In the genomic region with DNA sequence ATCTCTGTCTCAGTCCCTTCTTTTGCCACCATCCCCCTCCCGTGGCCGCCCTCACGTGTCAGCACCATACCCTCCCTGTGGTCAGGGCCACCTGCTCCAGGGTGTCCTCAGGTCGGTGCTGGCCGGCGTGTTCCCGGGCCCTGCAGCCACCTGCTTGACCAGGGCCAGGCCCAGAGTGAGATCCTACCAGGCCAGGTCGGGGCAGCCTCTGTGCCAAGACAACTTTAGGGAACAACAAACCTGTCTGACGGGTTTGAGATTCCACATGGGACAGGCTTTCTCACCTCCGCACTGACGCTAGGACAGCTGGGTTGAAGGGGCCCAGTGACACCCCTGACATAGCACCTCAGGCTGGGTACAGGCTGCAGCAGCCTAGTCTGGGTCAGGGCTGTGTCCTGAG, we compare ENCODE assay signal across 12 cellular contexts. TPM values are rescaled to one million over a fixed set of nuclear protein-coding genes. Genes with fewer than 3 reads are reported as not detected.
DNase-seq lines count a peak whose midpoint lies in the region; ATAC-seq and TF ChIP-seq lines count a peak whose summit lies in the region.
"Had no signal": no experiment of that assay in that cellular context is flagged by ENCODE, and none has a peak within 500 bp of the region (broad histone marks: within the 10 kb centered on the region; RNA-seq: fewer than 3 reads in every experiment).

No MANE protein-coding gene starts in this region.

- H3K36me3 Mint-ChIP-seq in T-helper 1 cell treated with Interleukin-12 subunit alpha and Interleukin-12 subunit beta and Interleukin-4 antibody, amounts not matched to agents 30 μg/mL and 1 μg/mL, for 36 hours (ENCODE audit: low read depth): peaks cover 3% of the 10 kb centered on the region

- H3K27me3 ChIP-seq in mammary epithelial cell (ENCODE audit: insufficient read depth, low read length): no peaks in the 10 kb centered on the region
- no peaks in the 10 kb centered on the region for H3K27me3 ChIP-seq in mesenchymal stem cell (ENCODE audit: control insufficient read depth in 1 of 2, insufficient read depth in 1 of 2, low read length in 2 of 2)
- H3K27me3 ChIP-seq in transverse colon: no peaks in the 10 kb centered on the region

- H3K4me3 Mint-ChIP-seq in T-helper 1 cell treated with Interleukin-12 subunit alpha and Interleukin-12 subunit beta and Interleukin-4 antibody, amounts not matched to agents 30 μg/mL and 1 μg/mL, for 36 hours: peak overlapping the region; percentile 56

- no peak overlapping the region for H3K4ac ChIP-seq in mesenchymal stem cell (ENCODE audit: low read depth in 1 of 2, low read length in 2 of 2)

- peak overlapping the region; percentile 10 for H3K27ac ChIP-seq in mammary epithelial cell (ENCODE audit: insufficient read depth, low read depth, low read length)
- no peak overlapping the region for H3K27ac ChIP-seq in mesenchymal stem cell (ENCODE audit: low read length, poor library complexity, severe bottlenecking)
- peak overlapping the region in 2 of 4 donors; percentile 18 to 44 for H3K27ac ChIP-seq in transverse colon
- H3K27ac ChIP-seq in substantia nigra (ENCODE audit: low read depth, low read length, poor library complexity, severe bottlenecking): no peak overlapping the region

- no peaks in the 10 kb centered on the region for H3K36me3 ChIP-seq in mammary epithelial cell (ENCODE audit: insufficient read depth, low read length)
- no peaks in the 10 kb centered on the region for H3K36me3 ChIP-seq in mesenchymal stem cell (ENCODE audit: control insufficient read depth in 1 of 2, insufficient read depth in 2 of 2, low read depth in 1 of 2, low read length in 2 of 2)
- H3K36me3 ChIP-seq in transverse colon: no peaks in the 10 kb centered on the region

- TF ChIP-seq EP300 in transverse colon (IDR thresholded peaks at IDR 0.05; ENCODE audit: low read depth): no peak

- H2BK12ac ChIP-seq in mesenchymal stem cell (ENCODE audit: low read length in 2 of 2): peak overlapping the region; percentile 18 to 46

- H2BK5ac ChIP-seq in mesenchymal stem cell (ENCODE audit: low read depth, low read length, poor library complexity, severe bottlenecking): no peak overlapping the region

- 6% methylated on average over 8 of the region's 11 CpGs for WGBS in mammary epithelial cell (ENCODE audit: low coverage, missing lambda C conversion rate)
- 93% methylated on average over 11 of the region's 11 CpGs for WGBS in mesenchymal stem cell
- 38 to 69% methylated on average over 6 to 10 of the region's 11 CpGs for WGBS in transverse colon (ENCODE audit: low coverage in 1 of 2), 2 donors

- no peak overlapping the region for H2BK15ac ChIP-seq in mesenchymal stem cell (ENCODE audit: low read depth, poor library complexity, severe bottlenecking)

- peak overlapping the region; percentile 28 for H2AK5ac ChIP-seq in mesenchymal stem cell (ENCODE audit: low read length, severe bottlenecking)

- H2BK120ac ChIP-seq in mesenchymal stem cell (ENCODE audit: low read depth, low read length): no peak overlapping the region

- peak overlapping the region; percentile 3 for H3K9ac ChIP-seq in mammary epithelial cell (ENCODE audit: insufficient read depth, low read length)
- H3K9ac ChIP-seq in mesenchymal stem cell (ENCODE audit: low read length): no peak overlapping the region

- no peak overlapping the region for H4K8ac ChIP-seq in mesenchymal stem cell (ENCODE audit: low read length)

- BruUV-seq in mammary epithelial cell (replicated peaks; lab: Mats Ljungman, UMichigan): no TSS peak

- no peak overlapping the region for H3K27ac Mint-ChIP-seq in T-helper 1 cell treated with Interleukin-12 subunit alpha and Interleukin-12 subunit beta and Interleukin-4 antibody, amounts not matched to agents 30 μg/mL and 1 μg/mL, for 36 hours

- peaks cover 2% of the 10 kb centered on the region for H3K79me1 ChIP-seq in mesenchymal stem cell (replicated peaks; ENCODE audit: low read length, poor library complexity, severe bottlenecking)

- H3K4me2 ChIP-seq in mammary epithelial cell (ENCODE audit: insufficient read depth, low read depth, low read length): peak overlapping the region; percentile 67
- H3K4me2 ChIP-seq in mesenchymal stem cell (ENCODE audit: low read length, poor library complexity, severe bottlenecking): no peak overlapping the region

- no peaks in the 10 kb centered on the region for H3K9me3 Mint-ChIP-seq in T-helper 1 cell treated with Interleukin-12 subunit alpha and Interleukin-12 subunit beta and Interleukin-4 antibody, amounts not matched to agents 30 μg/mL and 1 μg/mL, for 36 hours

- no peak for DNase-seq in T-helper 1 cell
- peak; percentile 75 for DNase-seq in mammary epithelial cell
- DNase-seq in mesenchymal stem cell: no peak
- DNase-seq in transverse colon: peak; percentile 68
- no peak for DNase-seq in substantia nigra (lab: John Stamatoyannopoulos, UW)
- DNase-seq: activated gamma-delta T cell treated with Interleukin-2 at 50 U/mL for 16 hours, cerebellar nuclear complex, left cardiac atrium, NCI-H1436 treated with DMSO at 0.1 percent for 48 hours had no signal

- no peak for ATAC-seq in HG03442 (IDR thresholded peaks at IDR 0.05; ENCODE audit: unreplicated experiment)
- ATAC-seq in GM19324 (IDR thresholded peaks at IDR 0.05; ENCODE audit: low FRiP score, unreplicated experiment): no peak
- ATAC-seq: left cardiac atrium had no signal

- H3K14ac ChIP-seq in mesenchymal stem cell (ENCODE audit: low read length in 2 of 2): no peak overlapping the region

- peak overlapping the region; percentile 77 for H4K91ac ChIP-seq in mesenchymal stem cell (ENCODE audit: low read length)

- no peaks in the 10 kb centered on the region for H4K20me1 ChIP-seq in mammary epithelial cell (ENCODE audit: insufficient read depth, low read length)

- TF ChIP-seq POLR2A in transverse colon (IDR thresholded peaks at IDR 0.05): no peak

- H2AFZ ChIP-seq in mammary epithelial cell (ENCODE audit: low read depth, low read length) (no peak overlapping the region), mesenchymal stem cell (ENCODE audit: low read depth, low read length) (no peak overlapping the region)

- peaks cover 16% of the 10 kb centered on the region for H3K4me1 Mint-ChIP-seq in T-helper 1 cell treated with Interleukin-12 subunit alpha and Interleukin-12 subunit beta and Interleukin-4 antibody, amounts not matched to agents 30 μg/mL and 1 μg/mL, for 36 hours (ENCODE audit: low read depth)

- no peaks in the 10 kb centered on the region for H3K27me3 Mint-ChIP-seq in T-helper 1 cell treated with Interleukin-12 subunit alpha and Interleukin-12 subunit beta and Interleukin-4 antibody, amounts not matched to agents 30 μg/mL and 1 μg/mL, for 36 hours (ENCODE audit: low read depth)

- no peaks in the 10 kb centered on the region for H3K79me2 ChIP-seq in mammary epithelial cell (ENCODE audit: insufficient read depth, low read length)

- H3K4me1 ChIP-seq in mammary epithelial cell (ENCODE audit: insufficient read depth, low read length): peaks cover 55% of the 10 kb centered on the region
- peaks cover 38% of the 10 kb centered on the region for H3K4me1 ChIP-seq in mesenchymal stem cell (ENCODE audit: control insufficient read depth, insufficient read depth, low read depth, low read length)
- H3K4me1 ChIP-seq in transverse colon: peaks cover 8 to 33% (median 21%) of the 10 kb centered on the region in 4 donors

- H3K9me3 ChIP-seq in mammary epithelial cell (replicated peaks; ENCODE audit: insufficient read depth, low read length): no peaks in the 10 kb centered on the region
- no peaks in the 10 kb centered on the region for H3K9me3 ChIP-seq in mesenchymal stem cell (ENCODE audit: control insufficient read depth, low read length)
- no peaks in the 10 kb centered on the region for H3K9me3 ChIP-seq in transverse colon

- dilution Hi-C loops in mammary epithelial cell (cut with HindIII; ENCODE audit: low sequenced_read_pairs): no loop called here

- H3K18ac ChIP-seq in mesenchymal stem cell (ENCODE audit: low read depth in 1 of 2, low read length in 2 of 2): no peak overlapping the region

- CTCF ChIA-PET in mammary epithelial cell (lab: Charles Lee; ENCODE audit: low non-redundant PET): no interaction called here

- H3K23ac ChIP-seq in mesenchymal stem cell (ENCODE audit: low read length in 2 of 2): no peak overlapping the region

- TF ChIP-seq CTCF in mammary epithelial cell (conservative IDR thresholded peaks at IDR 0.05 in 1 of 2, IDR thresholded peaks at IDR 0.05 in 1 of 2; ENCODE audit: extremely low read depth in 1 of 2, insufficient read depth in 1 of 2, low read depth in 1 of 2, low read length in 2 of 2) (no peak), transverse colon (IDR thresholded peaks at IDR 0.05) (no peak)

- intact Hi-C loops in mammary epithelial cell (cut with micrococcal nuclease) (loop anchor here (5.0 kb wide), 1 partner anchor 159 kb away; a partner anchor contains a TSS), transverse colon (cut with DNase I; ENCODE audit: low total_unique reads) (no loop called here)

- H3K4me3 ChIP-seq in mammary epithelial cell (replicated peaks in 1 of 3; ENCODE audit: insufficient read depth in 1 of 3, low read depth in 2 of 3, low read length in 3 of 3): peak overlapping the region in 1 of 3 experiments; percentile 11
- no peak overlapping the region for H3K4me3 ChIP-seq in mesenchymal stem cell (ENCODE audit: insufficient read depth in 1 of 2, low read depth in 1 of 2, low read length in 2 of 2)
- no peak overlapping the region for H3K4me3 ChIP-seq in transverse colon

- in situ Hi-C loops in mammary epithelial cell (cut with MboI; ENCODE audit: low sequenced_read_pairs in 2 of 2) (no loop called here), transverse colon (cut with MboI; ENCODE audit: low pct_ligation_motif_present in 1 of 4, low pct_unique_long_range_greater_than_20kb in 1 of 4, low sequenced_read_pairs in 3 of 4) (no loop called here)

RNA-seq across cellular contexts. Expression of a gene that starts 7.5 kb away (rescaled TPM):
- total RNA-seq in mammary epithelial cell (100 to 1,000 TPM in 1 of 2 donors, 10 to 100 TPM in 1; 37.0 to 108 TPM), transverse colon (100 to 1,000 TPM in 1 of 4 donors, 10 to 100 TPM in 3; 34.5 to 142 (median 48.3) TPM)
- polyA plus RNA-seq in mammary epithelial cell: 22.5 TPM
- polyA minus RNA-seq in mammary epithelial cell: 34.4 TPM
- 32.3 TPM for polyA plus RNA-seq in mesenchymal stem cell (2013, experiment 1 of 2)
- polyA plus RNA-seq in mesenchymal stem cell (2013, experiment 2 of 2): 31.7 TPM

RNA-seq across cellular contexts. Expression of a gene that starts 24.0 kb away (rescaled TPM):
- total RNA-seq in mammary epithelial cell (10 to 100 TPM; 57.7 to 67.5 TPM), transverse colon (100 to 1,000 TPM in 3 of 4 donors, 10 to 100 TPM in 1; 93.7 to 152 (median 103) TPM)
- 32.7 TPM for polyA plus RNA-seq in mammary epithelial cell
- polyA minus RNA-seq in mammary epithelial cell: 48.3 TPM
- 31.4 TPM for polyA plus RNA-seq in mesenchymal stem cell (2013, experiment 1 of 2)
- polyA plus RNA-seq in mesenchymal stem cell (2013, experiment 2 of 2): 31.8 TPM

RNA-seq across cellular contexts. Expression of a gene that starts 56.2 kb away (rescaled TPM):
- total RNA-seq in mammary epithelial cell (1 to 10 TPM; 5.8 to 7.3 TPM), transverse colon (1 to 10 TPM in 1 of 4 donors, under 1 TPM in 2, not detected in 1; 0.32 to 5.2 (median 0.68) TPM)
- 0.88 TPM for polyA plus RNA-seq in mammary epithelial cell
- 1.1 TPM for polyA minus RNA-seq in mammary epithelial cell
- 8.1 TPM for polyA plus RNA-seq in mesenchymal stem cell (2013, experiment 1 of 2)
- polyA plus RNA-seq in mesenchymal stem cell (2013, experiment 2 of 2): 8.0 TPM

RNA-seq across cellular contexts. Expression of a gene that starts 59.9 kb away (rescaled TPM):
- 100 to 1,000 TPM in 1 of 2 donors, 10 to 100 TPM in 1; 12.3 to 198 TPM for total RNA-seq in mammary epithelial cell
- polyA plus RNA-seq in mammary epithelial cell: 137 TPM
- 24.2 TPM for polyA minus RNA-seq in mammary epithelial cell
- polyA plus RNA-seq in mesenchymal stem cell (2013, experiment 1 of 2): 121 TPM
- 127 TPM for polyA plus RNA-seq in mesenchymal stem cell (2013, experiment 2 of 2)
- 100 to 1,000 TPM; 157 to 650 (median 240) TPM for total RNA-seq in transverse colon

Comparison
In these comparisons a context has a peak if more than half of its experiments do, and no peak if none do; other contexts are left out.
1. DNase-seq: peak in mammary epithelial cell (single experiment) and transverse colon (single experiment); none in T-helper 1 cell (0 of 5), mesenchymal stem cell (single experiment) and substantia nigra (0 of 49).